9 cellular contexts compared by ENCODE assay signal in genomic region chr14:37116933-37117844, GRCh38. TPM values are rescaled to one million over a fixed set of nuclear protein-coding genes. Genes with fewer than 3 reads are reported as not detected.
DNase-seq lines count a peak whose midpoint lies in the region; ATAC-seq and TF ChIP-seq lines count a peak whose summit lies in the region.
"Had no signal": no experiment of that assay in that cellular context is flagged by ENCODE, and none has a peak within 500 bp of the region (broad histone marks: within the 10 kb centered on the region; RNA-seq: fewer than 3 reads in every experiment).

No MANE protein-coding gene starts in this region.

- H3K9ac ChIP-seq in MM.1S (ENCODE audit: low read length) (no peak overlapping the region), mesenchymal stem cell (ENCODE audit: low read length) (no peak overlapping the region)

- POLR2A ChIA-PET in CD4-positive, alpha-beta memory T cell (lab: Charles Lee; ENCODE audit: partially characterized antibody): no interaction called here

- no peaks in the 10 kb centered on the region for H3F3A ChIP-seq in MM.1S (ENCODE audit: insufficient read depth, low read length)

- no peaks in the 10 kb centered on the region for H3K79me2 ChIP-seq in MM.1S (ENCODE audit: low read length)

- H2BK12ac ChIP-seq in mesenchymal stem cell (ENCODE audit: low read length in 2 of 2): no peak overlapping the region

- no peak overlapping the region for H3K18ac ChIP-seq in mesenchymal stem cell (ENCODE audit: low read depth in 1 of 2, low read length in 2 of 2)

- H3K9me2 ChIP-seq in MM.1S (replicated peaks; ENCODE audit: insufficient read depth, low read length): no peaks in the 10 kb centered on the region

- H4K8ac ChIP-seq in mesenchymal stem cell (ENCODE audit: low read length): no peak overlapping the region

- H3K27ac ChIP-seq in MM.1S (ENCODE audit: low read length) (no peak overlapping the region), mesenchymal stem cell (ENCODE audit: low read length, poor library complexity, severe bottlenecking) (peak overlapping the region; percentile 32)
- H3K27ac ChIP-seq in CD4-positive, alpha-beta memory T cell (ENCODE audit: low read depth, low read length): no peak overlapping the region

- WGBS in mesenchymal stem cell: no CpG with 5 or more reads among the region's 5 CpGs

- H3K4me3 ChIP-seq in MM.1S (ENCODE audit: low read length) (no peak overlapping the region), mesenchymal stem cell (ENCODE audit: insufficient read depth in 1 of 2, low read depth in 1 of 2, low read length in 2 of 2) (no peak overlapping the region)
- H3K4me3 ChIP-seq in CD4-positive, alpha-beta memory T cell (ENCODE audit: low read length in 2 of 2): no peak overlapping the region

- H3K4ac ChIP-seq in mesenchymal stem cell (ENCODE audit: low read depth in 1 of 2, low read length in 2 of 2): no peak overlapping the region

- H3K14ac ChIP-seq in mesenchymal stem cell (ENCODE audit: low read length in 2 of 2): no peak overlapping the region

- H3K9me3 Mint-ChIP-seq in brain: peaks cover 0 to 2% (median 0%) of the 10 kb centered on the region in 5 experiments
- H3K9me3 Mint-ChIP-seq in CD4-positive, alpha-beta memory T cell: peaks cover 0 to 9% (median 4%) of the 10 kb centered on the region in 8 donors

- H3K4me1 ChIP-seq in MM.1S (ENCODE audit: low read length) (no peaks in the 10 kb centered on the region), mesenchymal stem cell (ENCODE audit: control insufficient read depth, insufficient read depth, low read depth, low read length) (no peaks in the 10 kb centered on the region)
- no peaks in the 10 kb centered on the region for H3K4me1 ChIP-seq in CD4-positive, alpha-beta memory T cell (ENCODE audit: insufficient read depth, low read length)

- intact Hi-C loops in left cardiac atrium (cut with DNase I): no loop called here
- intact Hi-C loops in CD4-positive, alpha-beta memory T cell (cut with micrococcal nuclease): no loop called here

- no peaks in the 10 kb centered on the region for H3K36me3 ChIP-seq in MM.1S (replicated peaks; ENCODE audit: insufficient read depth, low read length)
- H3K36me3 ChIP-seq in mesenchymal stem cell (ENCODE audit: control insufficient read depth in 1 of 2, insufficient read depth in 2 of 2, low read depth in 1 of 2, low read length in 2 of 2): no peaks in the 10 kb centered on the region
- no peaks in the 10 kb centered on the region for H3K36me3 ChIP-seq in CD4-positive, alpha-beta memory T cell (ENCODE audit: insufficient read depth, low read length)

- H2BK120ac ChIP-seq in mesenchymal stem cell (ENCODE audit: low read depth, low read length): no peak overlapping the region

- H3K79me1 ChIP-seq in mesenchymal stem cell (replicated peaks; ENCODE audit: low read length, poor library complexity, severe bottlenecking): peaks cover 5% of the 10 kb centered on the region

- no peak for ATAC-seq in left cardiac atrium
- no peak for ATAC-seq in HG02588 (IDR thresholded peaks at IDR 0.05; ENCODE audit: unreplicated experiment)

- H2BK5ac ChIP-seq in mesenchymal stem cell (ENCODE audit: low read depth, low read length, poor library complexity, severe bottlenecking): no peak overlapping the region

- H2AK5ac ChIP-seq in mesenchymal stem cell (ENCODE audit: low read length, severe bottlenecking): no peak overlapping the region

- peak; percentile 27 for DNase-seq in DMS79 treated with DMSO at 0.1 percent for 48 hours (lab: John Stamatoyannopoulos, UW)
- no peak for DNase-seq in MM.1S
- peak; percentile 44 for DNase-seq in mesenchymal stem cell
- DNase-seq in left cardiac atrium: no peak
- no peak for DNase-seq in CD4-positive, alpha-beta memory T cell
- no peak for DNase-seq in activated CD4-positive, alpha-beta T cell treated with anti-CD3 and anti-CD28 coated beads, Interleukin-2, amount 50 U/mL, for 1 hour
- DNase-seq: small intestine had no signal

- H3K27ac Mint-ChIP-seq in brain: no peak overlapping the region
- no peak overlapping the region for H3K27ac Mint-ChIP-seq in CD4-positive, alpha-beta memory T cell

- H2AFZ ChIP-seq in MM.1S (ENCODE audit: low read length): no peak overlapping the region
- no peak overlapping the region for H2AFZ ChIP-seq in mesenchymal stem cell (ENCODE audit: low read depth, low read length)

- H3K27me3 Mint-ChIP-seq in brain: peaks cover 7% of the 10 kb centered on the region
- no peaks in the 10 kb centered on the region for H3K27me3 Mint-ChIP-seq in CD4-positive, alpha-beta memory T cell

- H3K4me2 ChIP-seq in MM.1S (ENCODE audit: low read depth, low read length): no peak overlapping the region
- H3K4me2 ChIP-seq in mesenchymal stem cell (ENCODE audit: low read length, poor library complexity, severe bottlenecking): no peak overlapping the region

- H3K23ac ChIP-seq in mesenchymal stem cell (ENCODE audit: low read length in 2 of 2): no peak overlapping the region

- H3K4me1 Mint-ChIP-seq in brain: no peaks in the 10 kb centered on the region
- H3K4me1 Mint-ChIP-seq in CD4-positive, alpha-beta memory T cell: no peaks in the 10 kb centered on the region

- H2BK15ac ChIP-seq in mesenchymal stem cell (ENCODE audit: low read depth, poor library complexity, severe bottlenecking): no peak overlapping the region

- peak; percentile 10; the same call in 1 of the 2 replicates for TF ChIP-seq CTCF in MM.1S (IDR thresholded peaks at IDR 0.05; ENCODE audit: low read length)
- peak; percentile 32 to 52 for TF ChIP-seq CTCF in brain (conservative IDR thresholded peaks at IDR 0.05)

- no peak overlapping the region for H3K4me3 Mint-ChIP-seq in brain
- no peak overlapping the region for H3K4me3 Mint-ChIP-seq in CD4-positive, alpha-beta memory T cell

- H4K20me1 ChIP-seq in MM.1S (ENCODE audit: insufficient read depth, low read length): no peaks in the 10 kb centered on the region

- no peaks in the 10 kb centered on the region for H3K36me3 Mint-ChIP-seq in brain
- H3K36me3 Mint-ChIP-seq in CD4-positive, alpha-beta memory T cell: no peaks in the 10 kb centered on the region

- no peak overlapping the region for H4K91ac ChIP-seq in mesenchymal stem cell (ENCODE audit: low read length)

- H3K27me3 ChIP-seq in MM.1S (replicated peaks; ENCODE audit: insufficient read depth, low read length): no peaks in the 10 kb centered on the region
- no peaks in the 10 kb centered on the region for H3K27me3 ChIP-seq in mesenchymal stem cell (ENCODE audit: control insufficient read depth in 1 of 2, insufficient read depth in 1 of 2, low read length in 2 of 2)
- H3K27me3 ChIP-seq in CD4-positive, alpha-beta memory T cell (ENCODE audit: insufficient read depth, low read length): no peaks in the 10 kb centered on the region

- CTCF ChIA-PET in CD4-positive, alpha-beta memory T cell (lab: Charles Lee; ENCODE audit: partially characterized antibody): no interaction called here

- H3K9me3 ChIP-seq in MM.1S (replicated peaks; ENCODE audit: insufficient read depth, low read length) (no peaks in the 10 kb centered on the region), mesenchymal stem cell (ENCODE audit: control insufficient read depth, low read length) (no peaks in the 10 kb centered on the region)
- no peaks in the 10 kb centered on the region for H3K9me3 ChIP-seq in CD4-positive, alpha-beta memory T cell (ENCODE audit: control insufficient read depth in 1 of 2, low read length in 2 of 2)

RNA-seq across cellular contexts. Expression of gene SLC25A21, which starts 55.2 kb away (rescaled TPM):
- 1.8 TPM for polyA plus RNA-seq in brain (ENCODE audit: insufficient read depth, low read depth, low replicate concordance)
- polyA plus RNA-seq in mesenchymal stem cell (2013, experiment 1 of 2): 0.55 TPM
- 0.63 TPM for polyA plus RNA-seq in mesenchymal stem cell (2013, experiment 2 of 2)
- under 1 TPM; 0.73 to 0.77 TPM for total RNA-seq in left cardiac atrium
- not detected for total RNA-seq in CD4-positive, alpha-beta memory T cell
- not detected for polyA plus RNA-seq in CD4-positive, alpha-beta memory T cell

Comparison
In these comparisons a context has a peak if more than half of its experiments do, and no peak if none do; other contexts are left out.
1. DNase-seq: peak in DMS79 treated with DMSO at 0.1 percent for 48 hours (single experiment) and mesenchymal stem cell (single experiment); none in MM.1S (single experiment), left cardiac atrium (single experiment), CD4-positive, alpha-beta memory T cell (0 of 5) and activated CD4-positive, alpha-beta T cell treated with anti-CD3 and anti-CD28 coated beads, Interleukin-2, amount 50 U/mL, for 1 hour (single experiment).